In genomic region chr2:173164361-173164760, GRCh38 we compare ENCODE assay signal across 23 cellular contexts.
"Had no signal": no experiment of that assay in that cellular context is flagged by ENCODE, and none has a peak within 500 bp of the region (broad histone marks: within the 10 kb centered on the region; RNA-seq: fewer than 3 reads in every experiment).

No MANE protein-coding gene starts in this region.

- H3K4me1 ChIP-seq: neural progenitor cell had no signal

- H3K4me3 ChIP-seq: coronary artery, esophagus squamous epithelium, heart right ventricle, lower lobe of right lung, neural progenitor cell, thoracic aorta had no signal

- H3K9ac ChIP-seq: neural progenitor cell had no signal

- H3K9me3 ChIP-seq: lower lobe of right lung, thoracic aorta had no signal

- H3K27ac ChIP-seq: coronary artery, esophagus squamous epithelium, heart right ventricle, lower lobe of right lung, neural progenitor cell, thoracic aorta had no signal

- H3K4me2 ChIP-seq: neural progenitor cell had no signal

- DNase-seq: activated CD4-positive, alpha-beta memory T cell treated with anti-CD3 and anti-CD28 coated beads for 36 hours; activated CD4-positive, alpha-beta T cell treated with anti-CD3 and anti-CD28 coated beads for 48 hours; activated CD4-positive, CD25-positive, alpha-beta regulatory T cell; activated effector memory CD4-positive, alpha-beta T cell treated with Interleukin-2 at 50 U/mL for 16 hours; activated naive CD4-positive, alpha-beta T cell treated with anti-CD3 and anti-CD28 coated beads, Interleukin-2, amount 10 ng/mL, durations not matched to agents 7 days and 5 days; activated T-cell treated with anti-CD3 and anti-CD28 coated beads, Interleukin-2, amount 50 U/mL, for 72 hours; amygdala; cerebellar nuclear complex; esophagus squamous epithelium; heart right ventricle; lower lobe of right lung; mesendoderm; naive thymus-derived CD8-positive, alpha-beta T cell; posterior cingulate gyrus; small intestine; stimulated activated CD4-positive, alpha-beta T cell treated with anti-CD3 and anti-CD28 coated beads, Interleukin-15, amount 100 ng/mL, for 24 hours; stimulated activated CD8-positive, alpha-beta memory T cell treated with anti-CD3 and anti-CD28 coated beads, Interleukin-4, amount 100 ng/mL, for 48 hours; stimulated activated naive CD4-positive, alpha-beta T cell; T1000 had no signal

- H2AFZ ChIP-seq: neural progenitor cell had no signal

- H3K36me3 ChIP-seq: esophagus squamous epithelium, lower lobe of right lung, neural progenitor cell, thoracic aorta had no signal

- ATAC-seq: activated T-cell treated with anti-CD3 and anti-CD28 coated beads, Interleukin-2, amount 50 U/mL, for 72 hours; heart right ventricle; lower lobe of right lung; naive thymus-derived CD8-positive, alpha-beta T cell; sciatic nerve had no signal

- H3K27me3 ChIP-seq: esophagus squamous epithelium, heart right ventricle, neural progenitor cell had no signal
